ENCODE assay signal across 20 cellular contexts in the genomic region with DNA sequence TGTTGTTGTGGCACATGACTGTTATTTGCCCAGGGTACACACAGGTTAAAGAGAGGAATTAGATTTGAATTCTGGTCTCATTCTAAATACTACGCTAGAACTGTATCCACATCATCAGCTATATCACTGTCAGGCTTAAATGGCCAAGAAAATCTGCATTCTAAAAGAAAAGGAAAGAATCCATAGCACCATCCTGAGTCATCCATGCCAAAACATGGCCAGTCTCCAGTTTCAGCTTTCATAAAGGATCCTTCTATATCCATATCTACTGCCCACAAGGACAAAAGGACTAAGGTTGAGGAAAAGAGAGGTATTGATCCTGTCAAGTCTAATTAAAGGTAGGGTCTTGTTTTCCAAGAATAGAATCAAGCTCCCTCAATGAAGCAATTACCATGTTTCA.
DNase-seq lines count a peak whose midpoint lies in the region; ATAC-seq, FAIRE-seq and TF ChIP-seq lines count a peak whose summit lies in the region.
"Had no signal": no experiment of that assay in that cellular context is flagged by ENCODE, and none has a peak within 500 bp of the region (broad histone marks: within the 10 kb centered on the region; RNA-seq: fewer than 3 reads in every experiment).

No MANE protein-coding gene starts in this region.

- ATAC-seq in SK-N-SH treated with all-trans-retinoic acid at 6 μM for 48 hours: peak; percentile 77
- ATAC-seq: body of pancreas had no signal

- no peak overlapping the region for H3K4me3 ChIP-seq in GM23248
- H3K4me3 ChIP-seq: body of pancreas, dorsolateral prefrontal cortex, suprapubic skin had no signal

- FAIRE-seq in D721Med (lab: Jason Lieb, UNC): no peak

- no peaks in the 10 kb centered on the region; the same call in 1 of the 2 replicates for H3K36me3 ChIP-seq in GM23248 (ENCODE audit: low read depth)

- H3K4me3 Mint-ChIP-seq in progenitor cell of endocrine pancreas (ENCODE audit: low read depth): no peak overlapping the region
- H3K4me3 Mint-ChIP-seq: CD8-positive, alpha-beta memory T cell had no signal

- no peak for TF ChIP-seq CTCF in progenitor cell of endocrine pancreas (IDR thresholded peaks at IDR 0.05; ENCODE audit: unreplicated experiment)
- no peak for TF ChIP-seq CTCF in D721Med (IDR thresholded peaks at IDR 0.05; ENCODE audit: insufficient read depth, missing control alignments)

- H3K36me3 Mint-ChIP-seq in progenitor cell of endocrine pancreas (ENCODE audit: insufficient read depth): peaks cover 26% of the 10 kb centered on the region

- 100% methylated on average over 1 of the region's 1 CpG for WGBS in GM23248 (ENCODE audit: low coverage in 1 of 2, low lambda C conversion rate in 2 of 2, missing lambda C conversion rate in 2 of 2), 2 experiments

- H3K9ac ChIP-seq in GM23248: no peak overlapping the region
- H3K9ac ChIP-seq: KMS-11 had no signal

- no peaks in the 10 kb centered on the region for H4K20me1 ChIP-seq in GM23248 (ENCODE audit: insufficient read depth)

- peak overlapping the region; percentile 53 for H3K27ac Mint-ChIP-seq in progenitor cell of endocrine pancreas
- H3K27ac Mint-ChIP-seq: CD8-positive, alpha-beta memory T cell had no signal

- H3K9me3 Mint-ChIP-seq in progenitor cell of endocrine pancreas (ENCODE audit: low read depth): no peaks in the 10 kb centered on the region
- H3K9me3 Mint-ChIP-seq: CD8-positive, alpha-beta memory T cell had no signal

- H2AFZ ChIP-seq in GM23248: no peak overlapping the region

- peaks cover 6% of the 10 kb centered on the region for H3K4me1 Mint-ChIP-seq in progenitor cell of endocrine pancreas (ENCODE audit: low read depth)
- H3K4me1 Mint-ChIP-seq: CD8-positive, alpha-beta memory T cell had no signal

- no peaks in the 10 kb centered on the region for H3K9me2 ChIP-seq in GM23248 (ENCODE audit: insufficient read depth)

- H3K9me3 ChIP-seq in GM23248 (ENCODE audit: low read depth): no peaks in the 10 kb centered on the region
- H3K9me3 ChIP-seq: body of pancreas, suprapubic skin had no signal

- in situ Hi-C loops in GM23248 (cut with MboI): no loop called here

- no peaks in the 10 kb centered on the region for H3K27me3 ChIP-seq in GM23248 (replicated peaks; ENCODE audit: insufficient read depth)
- H3K27me3 ChIP-seq: body of pancreas, dorsolateral prefrontal cortex, suprapubic skin had no signal

- peaks cover 9% of the 10 kb centered on the region for H3K4me1 ChIP-seq in GM23248 (ENCODE audit: insufficient read depth)
- H3K4me1 ChIP-seq: body of pancreas, suprapubic skin had no signal

- no peaks in the 10 kb centered on the region for H3K79me2 ChIP-seq in GM23248 (ENCODE audit: insufficient read depth)

- no peaks in the 10 kb centered on the region for H3K27me3 Mint-ChIP-seq in progenitor cell of endocrine pancreas
- H3K27me3 Mint-ChIP-seq: CD8-positive, alpha-beta memory T cell had no signal

- H3F3A ChIP-seq in GM23248 (ENCODE audit: insufficient read depth): no peaks in the 10 kb centered on the region

- no peak overlapping the region for H3K27ac ChIP-seq in GM23248
- H3K27ac ChIP-seq: body of pancreas, KMS-11, suprapubic skin had no signal

- peak; percentile 37 for DNase-seq in GM23248
- DNase-seq in dedifferentiated amniotic fluid mesenchymal stem cell (ENCODE audit: extremely low spot score): peak; percentile 33
- no peak for DNase-seq in progenitor cell of endocrine pancreas (ENCODE audit: low spot score, unreplicated experiment)
- no peak for DNase-seq in D721Med (ENCODE audit: insufficient read length, low spot score)
- no peak for DNase-seq in amygdala (lab: John Stamatoyannopoulos, UW)
- no peak for DNase-seq in NCI-H2029 (lab: John Stamatoyannopoulos, UW)
- DNase-seq: activated CD4-positive, alpha-beta T cell treated with anti-CD3 and anti-CD28 coated beads, Interleukin-2, amount 50 U/mL, for 1 hour; activated naive CD4-positive, alpha-beta T cell treated with Interleukin-2 at 50 U/mL for 16 hours; body of pancreas; CD8-positive, alpha-beta memory T cell; DND-41; dorsolateral prefrontal cortex; head of caudate nucleus; NCI-H1048; NCI-H2081; NCI-H510A; nucleus accumbens had no signal

- H3K4me2 ChIP-seq in GM23248 (ENCODE audit: unreplicated experiment): peak overlapping the region; percentile 26
- H3K4me2 ChIP-seq: KMS-11 had no signal

TF ChIP-seq in SK-N-SH treated with all-trans-retinoic acid at 6 μM for 48 hours, 23 proteins besides CTCF, POLR2A, EP300 and RAD21:
- no peak for TF ChIP-seq TOX (CRISPR knock-in tag; IDR thresholded peaks at IDR 0.05; ENCODE audit: borderline replicate concordance)
- no peak for TF ChIP-seq GLIS3 (CRISPR knock-in tag; IDR thresholded peaks at IDR 0.05)
- no peak for TF ChIP-seq BACH2 (CRISPR knock-in tag; IDR thresholded peaks at IDR 0.05; ENCODE audit: borderline replicate concordance)
- TF ChIP-seq, protein P1, sequence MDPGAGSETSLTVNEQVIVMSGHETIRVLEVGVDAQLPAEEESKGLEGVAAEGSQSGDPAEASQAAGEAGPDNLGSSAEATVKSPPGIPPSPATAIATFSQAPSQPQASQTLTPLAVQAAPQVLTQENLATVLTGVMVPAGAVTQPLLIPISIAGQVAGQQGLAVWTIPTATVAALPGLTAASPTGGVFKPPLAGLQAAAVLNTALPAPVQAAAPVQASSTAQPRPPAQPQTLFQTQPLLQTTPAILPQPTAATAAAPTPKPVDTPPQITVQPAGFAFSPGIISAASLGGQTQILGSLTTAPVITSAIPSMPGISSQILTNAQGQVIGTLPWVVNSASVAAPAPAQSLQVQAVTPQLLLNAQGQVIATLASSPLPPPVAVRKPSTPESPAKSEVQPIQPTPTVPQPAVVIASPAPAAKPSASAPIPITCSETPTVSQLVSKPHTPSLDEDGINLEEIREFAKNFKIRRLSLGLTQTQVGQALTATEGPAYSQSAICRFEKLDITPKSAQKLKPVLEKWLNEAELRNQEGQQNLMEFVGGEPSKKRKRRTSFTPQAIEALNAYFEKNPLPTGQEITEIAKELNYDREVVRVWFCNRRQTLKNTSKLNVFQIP (CRISPR knock-in tag; IDR thresholded peaks at IDR 0.05; ENCODE audit: borderline replicate concordance, low read depth): no peak
- no peak for TF ChIP-seq PATZ1 (CRISPR knock-in tag; IDR thresholded peaks at IDR 0.05; ENCODE audit: borderline replicate concordance)

Comparison
In these comparisons a context has a peak if more than half of its experiments do, and no peak if none do; other contexts are left out.
1. DNase-seq: peak in GM23248 (single experiment) and dedifferentiated amniotic fluid mesenchymal stem cell (single experiment); none in progenitor cell of endocrine pancreas (single experiment), D721Med (single experiment), amygdala (0 of 56) and NCI-H2029 (single experiment).